Comparison of ENCODE assay signal across 12 cellular contexts in genomic region chr7:105245398-105246099, GRCh38.
DNase-seq lines count a peak whose midpoint lies in the region; ATAC-seq and TF ChIP-seq lines count a peak whose summit lies in the region.
"Had no signal": no experiment of that assay in that cellular context is flagged by ENCODE, and none has a peak within 500 bp of the region (broad histone marks: within the 10 kb centered on the region; RNA-seq: fewer than 3 reads in every experiment).

No MANE protein-coding gene starts in this region.

- H3K9me3 ChIP-seq in BLaER1: peaks cover 13% of the 10 kb centered on the region
- H3K9me3 ChIP-seq: colonic mucosa had no signal

- no peak overlapping the region; the same call in 1 of the 2 replicates for H3K27ac ChIP-seq in BLaER1
- H3K27ac ChIP-seq: colonic mucosa had no signal

- ATAC-seq in HG03432 (IDR thresholded peaks at IDR 0.05; ENCODE audit: unreplicated experiment): peak; percentile 56
- peak; percentile 10; the same call in 1 of the 3 replicates for ATAC-seq in SK-N-SH treated with all-trans-retinoic acid at 6 μM for 48 hours
- ATAC-seq in left lobe of liver: peak; percentile 73
- no peak for ATAC-seq in HG02642 (IDR thresholded peaks at IDR 0.05; ENCODE audit: poor library complexity, unreplicated experiment)
- ATAC-seq in HG02973 (IDR thresholded peaks at IDR 0.05; ENCODE audit: unreplicated experiment): no peak

- DNase-seq in left lobe of liver (ENCODE audit: low spot score) (no peak), AML-193 (lab: John Stamatoyannopoulos, UW) (no peak), NCI-H748 treated with DMSO at 0.1 percent for 48 hours (lab: John Stamatoyannopoulos, UW) (no peak)
- DNase-seq: colonic mucosa; glutamatergic neuron; KG1; stimulated activated naive CD4-positive, alpha-beta T cell treated with Interleukin-2 at 50 U/mL for 16 hours had no signal

- peaks cover 11% of the 10 kb centered on the region for H3K36me3 ChIP-seq in BLaER1
- H3K36me3 ChIP-seq: colonic mucosa had no signal

- no peaks in the 10 kb centered on the region for H3K27me3 ChIP-seq in BLaER1
- H3K27me3 ChIP-seq: colonic mucosa had no signal

- H4K20me1 ChIP-seq in BLaER1: peaks cover 76% of the 10 kb centered on the region

- H3K4me3 ChIP-seq in BLaER1: no peak overlapping the region
- H3K4me3 ChIP-seq: colonic mucosa had no signal

- H3K4me2 ChIP-seq in BLaER1: peak overlapping the region; percentile 59

- no peak overlapping the region; the same call in 1 of the 2 replicates for H3K9ac ChIP-seq in BLaER1

- H3K4me1 ChIP-seq in BLaER1: peaks cover 20% of the 10 kb centered on the region
- H3K4me1 ChIP-seq: colonic mucosa had no signal

TF ChIP-seq in SK-N-SH treated with all-trans-retinoic acid at 6 μM for 48 hours, 23 proteins besides CTCF, POLR2A, EP300 and RAD21:
- TF ChIP-seq POU6F1 (CRISPR knock-in tag; IDR thresholded peaks at IDR 0.05; ENCODE audit: borderline replicate concordance, low read depth) (no peak), ISL1 (CRISPR knock-in tag; IDR thresholded peaks at IDR 0.05) (no peak), ZNF8 (CRISPR knock-in tag; IDR thresholded peaks at IDR 0.05) (no peak), RARB (CRISPR knock-in tag; IDR thresholded peaks at IDR 0.05) (no peak), ZFP30 (CRISPR knock-in tag; IDR thresholded peaks at IDR 0.05) (no peak), CSRNP3 (CRISPR knock-in tag; IDR thresholded peaks at IDR 0.05) (no peak), ARNTL (CRISPR knock-in tag; IDR thresholded peaks at IDR 0.05; ENCODE audit: borderline replicate concordance, low read depth) (no peak)
TF ChIP-seq in SK-N-SH treated with all-trans-retinoic acid at 6 μM for 48 hours: peak in this region for 0.

Comparison
In these comparisons a context has a peak if more than half of its experiments do, and no peak if none do; other contexts are left out.
1. ATAC-seq: peak in HG03432 (single experiment), SK-N-SH treated with all-trans-retinoic acid at 6 μM for 48 hours (single experiment) and left lobe of liver (single experiment); none in HG02642 (single experiment) and HG02973 (single experiment).